Comparison of ENCODE assay signal across 8 cellular contexts in genomic region chr3:146503459-146504202, GRCh38. TPM values are rescaled to one million over a fixed set of nuclear protein-coding genes. Genes with fewer than 3 reads are reported as not detected.
DNase-seq lines count a peak whose midpoint lies in the region; ATAC-seq and TF ChIP-seq lines count a peak whose summit lies in the region.

No MANE protein-coding gene starts in this region.

- intact Hi-C loops in A673 (cut with micrococcal nuclease; ENCODE audit: unreplicated experiment) = no loop called here
- intact Hi-C loops in stomach (cut with DNase I; ENCODE audit: low total_unique reads) = no loop called here
- intact Hi-C loops in naive thymus-derived CD4-positive, alpha-beta T cell (cut with micrococcal nuclease) = no loop called here

- peaks cover 0 to 35% (median 3%) of the 10 kb centered on the region in 7 donors for H3K4me1 Mint-ChIP-seq in naive thymus-derived CD4-positive, alpha-beta T cell

- H3K4me1 ChIP-seq in A673 (ENCODE audit: insufficient read depth, low read length, poor library complexity, severe bottlenecking) (peaks cover 44% of the 10 kb centered on the region), stomach (peaks cover 0 to 48% (median 17%) of the 10 kb centered on the region in 4 donors)
- H3K4me1 ChIP-seq in naive thymus-derived CD4-positive, alpha-beta T cell (ENCODE audit: control insufficient read depth in 2 of 2, insufficient read depth in 2 of 2, low read length in 2 of 2) = no peaks in the 10 kb centered on the region

- H3K4me3 ChIP-seq in A673 (ENCODE audit: low read depth, low read length, poor library complexity, severe bottlenecking) (no peak overlapping the region), stomach (no peak overlapping the region)
- no peak overlapping the region for H3K4me3 ChIP-seq in naive thymus-derived CD4-positive, alpha-beta T cell (ENCODE audit: low read length)

- no peak for TF ChIP-seq POLR2A in stomach (IDR thresholded peaks at IDR 0.05)

- H3K36me3 ChIP-seq in A673 (ENCODE audit: insufficient read depth, low read length, poor library complexity, severe bottlenecking) = no peaks in the 10 kb centered on the region
- H3K36me3 ChIP-seq in stomach = no peaks in the 10 kb centered on the region
- H3K36me3 ChIP-seq in naive thymus-derived CD4-positive, alpha-beta T cell (ENCODE audit: control insufficient read depth in 2 of 3, insufficient read depth in 3 of 3, low read length in 3 of 3) = no peaks in the 10 kb centered on the region

- peaks cover 0 to 41% (median 0%) of the 10 kb centered on the region in 5 donors for H3K36me3 Mint-ChIP-seq in naive thymus-derived CD4-positive, alpha-beta T cell

- POLR2A ChIA-PET in A673 (lab: Charles Lee; ENCODE audit: low non-redundant PET) = interaction anchor here (0.7 kb wide), 1 partner anchor 1080 kb away, joined by 4 read pairs; no protein-coding TSS in a partner anchor
- POLR2A ChIA-PET in naive thymus-derived CD4-positive, alpha-beta T cell (lab: Charles Lee) = no interaction called here

- DNase-seq in A673 (ENCODE audit: low spot score) (peak; percentile 80), NCI-H345 treated with DMSO at 0.1 percent for 48 hours (lab: John Stamatoyannopoulos, UW; ENCODE audit: unreplicated experiment) (peak; percentile 33), epithelial cell of prostate (ENCODE audit: low read depth, low spot score) (peak; percentile 83), stomach (no peak)
- no peak for DNase-seq in naive thymus-derived CD4-positive, alpha-beta T cell
- no peak for DNase-seq in activated naive CD4-positive, alpha-beta T cell treated with Interleukin-2 at 50 U/mL for 16 hours

- ATAC-seq in GM18858 (IDR thresholded peaks at IDR 0.05; ENCODE audit: unreplicated experiment) (peak; percentile 94), HG02943 (IDR thresholded peaks at IDR 0.05; ENCODE audit: low read depth, unreplicated experiment) (peak; percentile 98)
- no peak for ATAC-seq in naive thymus-derived CD4-positive, alpha-beta T cell

- peak overlapping the region in 1 of 9 donors; percentile 13 for H3K27ac Mint-ChIP-seq in naive thymus-derived CD4-positive, alpha-beta T cell

- 66 to 79% (median 71%) methylated on average over 12 of the region's 12 CpGs for WGBS in stomach, 5 donors

- H3K4me3 Mint-ChIP-seq in naive thymus-derived CD4-positive, alpha-beta T cell = no peak overlapping the region

- no peak; the same call in 1 of the 2 replicates for TF ChIP-seq CTCF in A673 (conservative IDR thresholded peaks at IDR 0.05; ENCODE audit: low read depth, low read length)
- TF ChIP-seq CTCF in stomach (IDR thresholded peaks at IDR 0.05) = no peak

- peak overlapping the region; percentile 40 for H3K27ac ChIP-seq in A673 (ENCODE audit: low read depth, low read length, poor library complexity, severe bottlenecking)
- H3K27ac ChIP-seq in epithelial cell of prostate = peak overlapping the region; percentile 92
- peak overlapping the region in 4 of 5 donors; percentile 13 to 38 (median 21) for H3K27ac ChIP-seq in stomach
- no peak overlapping the region for H3K27ac ChIP-seq in naive thymus-derived CD4-positive, alpha-beta T cell (ENCODE audit: low read depth, low read length)

- H3K27me3 ChIP-seq in A673 (replicated peaks; ENCODE audit: insufficient read depth, low read depth, low read length, poor library complexity) = no peaks in the 10 kb centered on the region
- H3K27me3 ChIP-seq in stomach = no peaks in the 10 kb centered on the region
- no peaks in the 10 kb centered on the region for H3K27me3 ChIP-seq in naive thymus-derived CD4-positive, alpha-beta T cell (ENCODE audit: control insufficient read depth in 2 of 2, insufficient read depth in 2 of 2, low read length in 2 of 2)

- no peaks in the 10 kb centered on the region for H3K9me3 Mint-ChIP-seq in naive thymus-derived CD4-positive, alpha-beta T cell

- H3K9me3 ChIP-seq in A673 (ENCODE audit: low read depth, low read length, poor library complexity, severe bottlenecking) (no peaks in the 10 kb centered on the region), stomach (no peaks in the 10 kb centered on the region)
- H3K9me3 ChIP-seq in naive thymus-derived CD4-positive, alpha-beta T cell (ENCODE audit: control insufficient read depth in 2 of 3, low read length in 3 of 3) = no peaks in the 10 kb centered on the region

- CTCF ChIA-PET in A673 (lab: Charles Lee) = no interaction called here
- CTCF ChIA-PET in naive thymus-derived CD4-positive, alpha-beta T cell (lab: Charles Lee) = interaction anchor here (0.6 kb wide), 1 partner anchor 25 kb away, joined by 4 read pairs; no protein-coding TSS in a partner anchor

- no peak for TF ChIP-seq EP300 in stomach (IDR thresholded peaks at IDR 0.05)

- no TSS peak for BruUV-seq in A673 (replicated peaks; lab: Mats Ljungman, UMichigan)

- H3K27me3 Mint-ChIP-seq in naive thymus-derived CD4-positive, alpha-beta T cell = no peaks in the 10 kb centered on the region

RNA-seq across cellular contexts. Expression of gene PLSCR2, which starts 34.3 kb away (rescaled TPM):
- total RNA-seq in A673 (2021) (not detected in 2 replicates), stomach (under 1 TPM in 1 of 5 donors, not detected in 4; 0.73 TPM)
- polyA plus RNA-seq in stomach = under 1 TPM in 1 of 3 donors, not detected in 2; 0.20 TPM
- total RNA-seq in naive thymus-derived CD4-positive, alpha-beta T cell = under 1 TPM in 4 of 5 experiments, not detected in 1; 0.44 to 0.89 (median 0.72) TPM
- polyA plus RNA-seq in naive thymus-derived CD4-positive, alpha-beta T cell = under 1 TPM in 1 of 2 donors, not detected in 1; 0.30 TPM

RNA-seq across cellular contexts. Expression of gene PLSCR1, which starts 40.8 kb away (rescaled TPM):
- total RNA-seq in A673 (2021) = 45.6 and 49.3 TPM in 2 replicates
- total RNA-seq in stomach = 100 to 1,000 TPM in 2 of 5 donors, 10 to 100 TPM in 3; 18.7 to 506 (median 90.3) TPM
- polyA plus RNA-seq in stomach = 10 to 100 TPM; 31.5 to 66.4 (median 48.4) TPM
- total RNA-seq in naive thymus-derived CD4-positive, alpha-beta T cell = 100 to 1,000 TPM in 1 of 5 experiments, 10 to 100 TPM in 4; 14.6 to 174 (median 16.1) TPM
- 10 to 100 TPM; 17.7 to 20.5 TPM for polyA plus RNA-seq in naive thymus-derived CD4-positive, alpha-beta T cell

Comparison
In these comparisons a context has a peak if more than half of its experiments do, and no peak if none do; other contexts are left out.
1. DNase-seq: peak in A673 (single experiment), NCI-H345 treated with DMSO at 0.1 percent for 48 hours (single experiment) and epithelial cell of prostate (single experiment); none in stomach (single experiment), naive thymus-derived CD4-positive, alpha-beta T cell (0 of 9) and activated naive CD4-positive, alpha-beta T cell treated with Interleukin-2 at 50 U/mL for 16 hours (single experiment).